20 cellular contexts compared by ENCODE assay signal in genomic region chr12:3091650-3092207, GRCh38.
"Had no signal": no experiment of that assay in that cellular context is flagged by ENCODE, and none has a peak within 500 bp of the region (broad histone marks: within the 10 kb centered on the region; RNA-seq: fewer than 3 reads in every experiment).

No MANE protein-coding gene starts in this region.

- H3K27ac ChIP-seq: foreskin keratinocyte, transverse colon had no signal

- H3K4me1 Mint-ChIP-seq: activated B cell treated with CpG ODN at 0.5 μM for 24 hours; activated naive CD4-positive, alpha-beta T cell treated with anti-CD3 and anti-CD28 coated beads, Interleukin-2, amount 50 U/mL, for 24 hours; central memory CD8-positive, alpha-beta T cell had no signal

- H3K36me3 Mint-ChIP-seq: activated naive CD4-positive, alpha-beta T cell treated with anti-CD3 and anti-CD28 coated beads, Interleukin-2, amount 50 U/mL, for 24 hours had no signal

- ATAC-seq: activated CD8-positive, alpha-beta T cell treated with anti-CD3 and anti-CD28 coated beads for 36 hours; foreskin keratinocyte; stimulated activated naive B cell treated with anti-CD40 and anti-IgM and Interleukin-4, amounts not matched to agents 10 μg/mL and 1 μg/mL and 100 μg/mL, for 72 hours; T-helper 17 cell had no signal

- H3K9me3 Mint-ChIP-seq: activated naive CD4-positive, alpha-beta T cell treated with anti-CD3 and anti-CD28 coated beads, Interleukin-2, amount 50 U/mL, for 24 hours had no signal

- H3K4me1 ChIP-seq: foreskin keratinocyte had no signal

- H3K9me3 ChIP-seq: transverse colon had no signal

- H3K36me3 ChIP-seq: transverse colon had no signal

- H3K27me3 ChIP-seq: foreskin keratinocyte, transverse colon had no signal

- H3K27ac Mint-ChIP-seq: activated B cell treated with CpG ODN at 0.5 μM for 24 hours; activated CD8-positive, alpha-beta T cell treated with anti-CD3 and anti-CD28 coated beads for 36 hours; activated naive CD4-positive, alpha-beta T cell treated with anti-CD3 and anti-CD28 coated beads, Interleukin-2, amount 50 U/mL, for 24 hours; stimulated activated naive B cell treated with anti-CD40 and anti-IgM and Interleukin-4, amounts not matched to agents 10 μg/mL and 1 μg/mL and 100 μg/mL, for 72 hours; T-helper 17 cell had no signal

- DNase-seq: activated B cell treated with CpG ODN at 0.5 μM for 24 hours; activated CD4-positive, alpha-beta T cell treated with anti-CD3 and anti-CD28 coated beads for 48 hours; activated CD8-positive, alpha-beta memory T cell treated with anti-CD3 and anti-CD28 coated beads, Interleukin-2, amount 50 U/mL, for 4 hours; activated CD8-positive, alpha-beta T cell treated with anti-CD3 and anti-CD28 coated beads for 36 hours; activated effector memory CD4-positive, alpha-beta T cell treated with anti-CD3 and anti-CD28 coated beads, Interleukin-2, amount 50 U/mL, for 16 hours; activated T-cell treated with anti-CD3 and anti-CD28 coated beads, Interleukin-2, amount 50 U/mL, for 48 hours; cortex of kidney; effector CD8-positive, alpha-beta T cell; foreskin keratinocyte; kidney glomerular epithelial cell; retina; stimulated activated CD4-positive, alpha-beta T cell treated with anti-CD3 and anti-CD28 coated beads, Interleukin-15, amount 100 ng/mL, for 24 hours; stimulated activated CD4-positive, alpha-beta T cell treated with anti-CD3 and anti-CD28 coated beads, Interleukin-4, amount 100 ng/mL, for 1 hour; stimulated activated naive B cell treated with anti-CD40 and anti-IgM and Interleukin-4, amounts not matched to agents 10 μg/mL and 1 μg/mL and 100 μg/mL, for 72 hours; T-helper 17 cell; transverse colon had no signal

- H3K4me3 ChIP-seq: lung, skin epidermis, transverse colon had no signal

- H3K27me3 Mint-ChIP-seq: activated CD8-positive, alpha-beta T cell treated with anti-CD3 and anti-CD28 coated beads for 36 hours; activated naive CD4-positive, alpha-beta T cell treated with anti-CD3 and anti-CD28 coated beads, Interleukin-2, amount 50 U/mL, for 24 hours; central memory CD8-positive, alpha-beta T cell; T-helper 17 cell had no signal

- H3K4me3 Mint-ChIP-seq: activated B cell treated with CpG ODN at 0.5 μM for 24 hours; activated CD8-positive, alpha-beta T cell treated with anti-CD3 and anti-CD28 coated beads for 36 hours; activated naive CD4-positive, alpha-beta T cell treated with anti-CD3 and anti-CD28 coated beads, Interleukin-2, amount 50 U/mL, for 24 hours; central memory CD8-positive, alpha-beta T cell; stimulated activated naive B cell treated with anti-CD40 and anti-IgM and Interleukin-4, amounts not matched to agents 10 μg/mL and 1 μg/mL and 100 μg/mL, for 72 hours; T-helper 17 cell had no signal
